Comparison of ENCODE assay signal across 12 cellular contexts in genomic region chr1:160209041-160209655, GRCh38. TPM values are rescaled to one million over a fixed set of nuclear protein-coding genes. Genes with fewer than 3 reads are reported as not detected.
A peak's percentile ranks its signal among the peaks of the same experiment; 100 is the strongest.
DNase-seq lines count a peak whose midpoint lies in the region; ATAC-seq and TF ChIP-seq lines count a peak whose summit lies in the region.
"Had no signal": no experiment of that assay in that cellular context is flagged by ENCODE, and none has a peak within 500 bp of the region (broad histone marks: within the 10 kb centered on the region; RNA-seq: fewer than 3 reads in every experiment).

No MANE protein-coding gene starts in this region.

- no peak overlapping the region for H3K4me3 Mint-ChIP-seq in CD4-positive, alpha-beta T cell
- H3K4me3 Mint-ChIP-seq in T-cell (no peak overlapping the region), endothelial cell (ENCODE audit: unreplicated experiment) (peak overlapping the region; percentile 89)

- CTCF ChIA-PET in CD4-positive, alpha-beta T cell (lab: Charles Lee): interaction anchor here (0.9 to 1.4 kb wide), 2 partner anchors 30 to 108 kb away, joined by 3 read pairs; no protein-coding TSS in a partner anchor
- CTCF ChIA-PET in T-cell (lab: Charles Lee): interaction anchor here (0.7 to 1.1 kb wide), 2 partner anchors 18 to 382 kb away, joined by 4 to 5 read pairs; no protein-coding TSS in a partner anchor

- H3K27me3 Mint-ChIP-seq in CD4-positive, alpha-beta T cell: no peaks in the 10 kb centered on the region
- no peaks in the 10 kb centered on the region for H3K27me3 Mint-ChIP-seq in T-cell
- H3K27me3 Mint-ChIP-seq in endothelial cell (ENCODE audit: unreplicated experiment): peaks cover 30% of the 10 kb centered on the region

- in situ Hi-C loops in GM13976 (cut with MboI; ENCODE audit: low sequenced_read_pairs, unreplicated experiment): no loop called here

- intact Hi-C loops in CD4-positive, alpha-beta T cell (cut with DNase I, micrococcal nuclease): loop anchor here (5.0 kb wide), 2 partner anchors 43 to 112 kb away; partner anchors contain the start of gene IGSF8 (in 1 of the 2)

- H3K9me3 Mint-ChIP-seq in CD4-positive, alpha-beta T cell: no peaks in the 10 kb centered on the region
- H3K9me3 Mint-ChIP-seq in T-cell (no peaks in the 10 kb centered on the region), endothelial cell (ENCODE audit: unreplicated experiment) (no peaks in the 10 kb centered on the region)

- TF ChIP-seq CTCF in CD4-positive, alpha-beta T cell (IDR thresholded peaks at IDR 0.05): no peak
- TF ChIP-seq CTCF in endothelial cell (IDR thresholded peaks at IDR 0.05; ENCODE audit: unreplicated experiment) (no peak), GM13976 (IDR thresholded peaks at IDR 0.05; ENCODE audit: borderline replicate concordance, control extremely low read depth, extremely low read depth, insufficient read depth, missing control alignments) (no peak)

- no peak for ATAC-seq in CD4-positive, alpha-beta T cell (ENCODE audit: poor library complexity)
- no peak for ATAC-seq in T-cell (replicated peaks in 1 of 4)
- no peak for ATAC-seq in HG02884 (IDR thresholded peaks at IDR 0.05; ENCODE audit: unreplicated experiment)

- no peaks in the 10 kb centered on the region for H3K9me3 ChIP-seq in CD4-positive, alpha-beta T cell (ENCODE audit: control insufficient read depth, low read length)

- H3K27ac ChIP-seq in CD4-positive, alpha-beta T cell (ENCODE audit: low read depth, low read length): no peak overlapping the region
- H3K27ac ChIP-seq: SK-N-MC had no signal

- POLR2A ChIA-PET in CD4-positive, alpha-beta T cell (lab: Charles Lee): no interaction called here
- POLR2A ChIA-PET in T-cell (lab: Charles Lee): interaction anchor here in 1 of 2 donors (0.6 kb wide), 1 partner anchor 16 kb away, joined by 13 read pairs; no protein-coding TSS in a partner anchor

- H3K27me3 ChIP-seq in CD4-positive, alpha-beta T cell (ENCODE audit: control insufficient read depth, insufficient read depth, low read length): no peaks in the 10 kb centered on the region

- peaks cover 39% of the 10 kb centered on the region for H3K4me1 Mint-ChIP-seq in CD4-positive, alpha-beta T cell (ENCODE audit: low read depth)
- H3K4me1 Mint-ChIP-seq in T-cell (peaks cover 37 to 40% (median 39%) of the 10 kb centered on the region in 3 donors), endothelial cell (ENCODE audit: unreplicated experiment) (peaks cover 88% of the 10 kb centered on the region)

- peak overlapping the region; percentile 76 for H3K27ac Mint-ChIP-seq in CD4-positive, alpha-beta T cell
- H3K27ac Mint-ChIP-seq in T-cell: peak overlapping the region; percentile 64 to 70
- peak overlapping the region; percentile 95 for H3K27ac Mint-ChIP-seq in endothelial cell (ENCODE audit: unreplicated experiment)

- DNase-seq in CD4-positive, alpha-beta T cell: no peak
- DNase-seq in T-cell (no peak), endothelial cell (ENCODE audit: low spot score) (no peak), putamen (ENCODE audit: low spot score) (peak; percentile 64), NCI-H2029 treated with DMSO at 0.1 percent for 48 hours (lab: John Stamatoyannopoulos, UW) (no peak), DMS 273 (lab: John Stamatoyannopoulos, UW; ENCODE audit: unreplicated experiment) (no peak), GM13976 (ENCODE audit: low spot score) (no peak)
- DNase-seq: NCI-H446; stimulated activated CD4-positive, alpha-beta T cell treated with anti-CD3 and anti-CD28 coated beads, Interleukin-4, amount 100 ng/mL, for 1 hour had no signal

- peaks cover 30% of the 10 kb centered on the region for H3K36me3 Mint-ChIP-seq in CD4-positive, alpha-beta T cell (ENCODE audit: low read depth)
- H3K36me3 Mint-ChIP-seq in T-cell (peaks cover 11% of the 10 kb centered on the region), endothelial cell (ENCODE audit: low read depth, unreplicated experiment) (peaks cover 67% of the 10 kb centered on the region)

RNA-seq across cellular contexts. Expression of gene PEA15, which starts 4.0 kb away (rescaled TPM):
- total RNA-seq in CD4-positive, alpha-beta T cell: 10 to 100 TPM in 1 of 2 experiments, 1 to 10 TPM in 1; 9.4 to 10.3 TPM
- total RNA-seq in T-cell (10 to 100 TPM; 12.3 to 27.5 (median 15.9) TPM), endothelial cell (ENCODE audit: unreplicated experiment) (593 TPM)

RNA-seq across cellular contexts. Expression of gene CASQ1, which starts 18.8 kb away (rescaled TPM):
- not detected for total RNA-seq in CD4-positive, alpha-beta T cell
- total RNA-seq in T-cell (not detected), endothelial cell (ENCODE audit: unreplicated experiment) (not detected)
- total RNA-seq: lung microvascular endothelial cell had no signal

RNA-seq across cellular contexts. Expression of gene DCAF8, which starts 53.2 kb away (rescaled TPM):
- 100 to 1,000 TPM; 151 to 154 TPM for total RNA-seq in CD4-positive, alpha-beta T cell
- 100 to 1,000 TPM; 173 to 221 (median 209) TPM for total RNA-seq in T-cell
- total RNA-seq in endothelial cell (ENCODE audit: unreplicated experiment): 134 TPM

RNA-seq across cellular contexts. Expression of gene ATP1A4, which starts 57.7 kb away (rescaled TPM):
- total RNA-seq in CD4-positive, alpha-beta T cell: under 1 TPM in 1 of 2 experiments, not detected in 1; 0.22 TPM
- total RNA-seq in T-cell (not detected), endothelial cell (ENCODE audit: unreplicated experiment) (not detected)
- total RNA-seq: lung microvascular endothelial cell had no signal

Comparison
In these comparisons a context has a peak if more than half of its experiments do, and no peak if none do; other contexts are left out.
1. RNA of gene PEA15, which starts 4.0 kb away (total RNA-seq): 593 TPM in endothelial cell (single experiment); 12.3 to 27.5 TPM in T-cell and 9.4 to 10.3 TPM in CD4-positive, alpha-beta T cell; every median in the first group is over 10 times any median in the second.
2. Peak in every context shown above with its lines, with median percentiles within 50 percentile points of each other: H3K27ac Mint-ChIP-seq.